8 cellular contexts compared by ENCODE assay signal in the genomic region with DNA sequence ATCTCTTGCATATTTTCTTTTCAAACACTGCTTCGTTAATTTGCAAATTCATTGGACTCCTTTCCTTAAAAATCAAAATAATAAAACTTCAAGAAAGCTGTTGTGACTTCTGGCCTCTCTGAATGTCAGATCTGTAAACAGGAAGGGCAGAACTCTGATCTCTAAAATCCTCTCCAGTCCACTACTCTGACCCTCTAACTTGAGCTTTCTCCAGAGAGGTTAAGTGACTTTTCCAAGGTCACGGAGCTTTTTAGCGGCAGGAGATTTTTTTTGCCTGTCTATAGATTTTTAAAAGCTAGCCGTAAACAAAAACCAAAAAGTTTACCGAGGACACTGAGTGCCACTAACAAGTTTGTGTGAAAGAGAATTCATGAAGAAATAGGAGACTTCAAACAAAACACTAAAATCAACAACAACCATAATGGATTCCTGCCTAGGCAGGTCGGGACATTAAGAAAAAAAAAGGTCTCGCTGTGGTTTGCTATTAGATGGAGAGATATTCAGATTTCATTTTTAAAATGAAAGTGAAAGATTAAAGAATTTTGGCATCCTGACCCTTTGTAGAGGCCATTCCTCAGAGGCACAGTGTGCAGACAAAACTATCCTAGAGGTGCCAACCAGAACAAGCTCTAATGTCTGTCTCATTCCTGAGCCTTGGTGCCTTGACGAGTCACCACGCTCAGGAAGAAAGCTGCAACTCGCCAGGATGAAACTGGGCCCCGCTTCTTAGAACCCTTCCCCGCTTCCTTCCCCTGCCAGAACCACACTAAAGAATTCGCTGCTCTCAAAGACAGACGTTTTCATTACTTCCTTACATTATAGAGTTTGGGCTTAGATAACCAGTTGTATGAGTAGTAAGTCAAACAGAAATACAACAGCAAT.
A peak's percentile ranks its signal among the peaks of the same experiment; 100 is the strongest.
DNase-seq lines count a peak whose midpoint lies in the region; FAIRE-seq and TF ChIP-seq lines count a peak whose summit lies in the region.

No MANE protein-coding gene starts in this region.

- no peaks in the 10 kb centered on the region for H3K27me3 Mint-ChIP-seq in activated naive CD4-positive, alpha-beta T cell treated with anti-CD3 and anti-CD28 coated beads for 36 hours (ENCODE audit: low read depth)

- CTCF ChIA-PET in activated naive CD4-positive, alpha-beta T cell treated with anti-CD3 and anti-CD28 coated beads for 36 hours (lab: Charles Lee): interaction anchor here (1.0 to 6.0 kb wide), 11 partner anchors 11 to 308 kb away, joined by 3 to 49 read pairs (median 5); no protein-coding TSS in a partner anchor

- no peak overlapping the region for H3K27ac Mint-ChIP-seq in activated naive CD4-positive, alpha-beta T cell treated with anti-CD3 and anti-CD28 coated beads for 36 hours

- no peak overlapping the region for H3K4me3 Mint-ChIP-seq in activated naive CD4-positive, alpha-beta T cell treated with anti-CD3 and anti-CD28 coated beads for 36 hours

- no peaks in the 10 kb centered on the region for H3K9me3 Mint-ChIP-seq in activated naive CD4-positive, alpha-beta T cell treated with anti-CD3 and anti-CD28 coated beads for 36 hours

- peak; percentile 49 for DNase-seq in activated naive CD4-positive, alpha-beta T cell treated with anti-CD3 and anti-CD28 coated beads for 36 hours
- no peak for DNase-seq in activated naive CD4-positive, alpha-beta T cell (lab: John Stamatoyannopoulos, UW)
- DNase-seq in fibroblast of pulmonary artery (ENCODE audit: low read depth): peak; percentile 64
- DNase-seq in renal cortical epithelial cell (ENCODE audit: low read depth): peak; percentile 44
- DNase-seq in cortex of kidney (lab: John Stamatoyannopoulos, UW): no peak
- DNase-seq in GOT3 (lab: John Stamatoyannopoulos, UW): no peak
- DNase-seq in NCI-H82 (lab: John Stamatoyannopoulos, UW): no peak

- peak overlapping the region; percentile 54 for H3K4me3 ChIP-seq in fibroblast of pulmonary artery (replicated peaks; ENCODE audit: low read depth, low read length)

- peaks cover 18% of the 10 kb centered on the region for H3K4me1 Mint-ChIP-seq in activated naive CD4-positive, alpha-beta T cell treated with anti-CD3 and anti-CD28 coated beads for 36 hours (ENCODE audit: low read depth)

- intact Hi-C loops in activated naive CD4-positive, alpha-beta T cell treated with anti-CD3 and anti-CD28 coated beads for 36 hours (cut with micrococcal nuclease): loop anchor here (1.0 to 2.0 kb wide), 3 partner anchors 47 to 545 kb away; no protein-coding TSS in a partner anchor

- FAIRE-seq in TTC549 (lab: Jason Lieb, UNC): peak; percentile 46

- no peaks in the 10 kb centered on the region for H3K36me3 Mint-ChIP-seq in activated naive CD4-positive, alpha-beta T cell treated with anti-CD3 and anti-CD28 coated beads for 36 hours (ENCODE audit: low read depth)

- no peak for TF ChIP-seq CTCF in fibroblast of pulmonary artery (IDR thresholded peaks at IDR 0.05; ENCODE audit: low read length, missing control alignments)

Comparison
In these comparisons a context has a peak if more than half of its experiments do, and no peak if none do; other contexts are left out.
1. DNase-seq: peak in activated naive CD4-positive, alpha-beta T cell treated with anti-CD3 and anti-CD28 coated beads for 36 hours (single experiment), fibroblast of pulmonary artery (single experiment) and renal cortical epithelial cell (single experiment); none in activated naive CD4-positive, alpha-beta T cell (0 of 4), cortex of kidney (single experiment), GOT3 (single experiment) and NCI-H82 (single experiment).